26 cellular contexts compared by ENCODE assay signal in genomic region chr1:41395599-41395956, GRCh38. TPM values are rescaled to one million over a fixed set of nuclear protein-coding genes. Genes with fewer than 3 reads are reported as not detected.
DNase-seq lines count a peak whose midpoint lies in the region; ATAC-seq and TF ChIP-seq lines count a peak whose summit lies in the region.
"Had no signal": no experiment of that assay in that cellular context is flagged by ENCODE, and none has a peak within 500 bp of the region (broad histone marks: within the 10 kb centered on the region; RNA-seq: fewer than 3 reads in every experiment).

No MANE protein-coding gene starts in this region.

- no peak overlapping the region for H4K8ac ChIP-seq in H9 (replicated peaks; ENCODE audit: insufficient read length, low read depth, low read length)
- no peak overlapping the region for H4K8ac ChIP-seq in mesenchymal stem cell (ENCODE audit: low read length)

- no peak overlapping the region for H2BK120ac ChIP-seq in H9 (ENCODE audit: low read depth, low read length, poor library complexity, severe bottlenecking)
- no peak overlapping the region for H2BK120ac ChIP-seq in mesenchymal stem cell (ENCODE audit: low read depth, low read length)

- H3K4me3 Mint-ChIP-seq in H9 (peak overlapping the region in 1 of 2 experiments; percentile 59; a peak in 2 of 5 replicates), WTC11 (no peak overlapping the region; the same call in 1 of the 2 replicates)
- no peak overlapping the region for H3K4me3 Mint-ChIP-seq in stimulated activated memory B cell treated with anti-CD40 and anti-IgM and Interleukin-4, amounts not matched to agents 10 μg/mL and 1 μg/mL and 100 μg/mL, for 72 hours
- H3K4me3 Mint-ChIP-seq: activated CD8-positive, alpha-beta memory T cell treated with anti-CD3 and anti-CD28 coated beads, Interleukin-2, amount 10 ng/mL, durations not matched to agents 7 days and 5 days; IgD-negative memory B cell had no signal

- H3K9me3 ChIP-seq in H9 (ENCODE audit: control insufficient read depth, low read depth, low read length) (no peaks in the 10 kb centered on the region), mesenchymal stem cell (ENCODE audit: control insufficient read depth, low read length) (peaks cover 7% of the 10 kb centered on the region), psoas muscle (no peaks in the 10 kb centered on the region)
- H3K9me3 ChIP-seq: breast epithelium, Peyer's patch, tibial nerve had no signal

- ATAC-seq in WTC11 (no peak), psoas muscle (no peak), GM21619 (IDR thresholded peaks at IDR 0.05; ENCODE audit: unreplicated experiment) (no peak)
- no peak for ATAC-seq in stimulated activated memory B cell treated with anti-CD40 and anti-IgM and Interleukin-4, amounts not matched to agents 10 μg/mL and 1 μg/mL and 100 μg/mL, for 72 hours
- ATAC-seq: activated CD8-positive, alpha-beta memory T cell treated with anti-CD3 and anti-CD28 coated beads, Interleukin-2, amount 10 ng/mL, durations not matched to agents 7 days and 5 days; left colon had no signal

- H2AK5ac ChIP-seq in H9 (ENCODE audit: insufficient read length, low read length) (no peak overlapping the region), mesenchymal stem cell (ENCODE audit: low read length, severe bottlenecking) (no peak overlapping the region)

- H3K4me1 ChIP-seq in H9 (ENCODE audit: insufficient read depth, low read length) = peaks cover 6% of the 10 kb centered on the region; the same call in 1 of the 2 replicates
- no peaks in the 10 kb centered on the region for H3K4me1 ChIP-seq in mesenchymal stem cell (ENCODE audit: control insufficient read depth, insufficient read depth, low read depth, low read length)
- peaks cover 40% of the 10 kb centered on the region for H3K4me1 ChIP-seq in psoas muscle
- H3K4me1 ChIP-seq: breast epithelium, Peyer's patch had no signal

- H3K18ac ChIP-seq in H9 (ENCODE audit: insufficient read length, low read depth, low read length) (peak overlapping the region; percentile 8), mesenchymal stem cell (ENCODE audit: low read depth in 1 of 2, low read length in 2 of 2) (peak overlapping the region in 1 of 2 experiments; percentile 14)

- H3K4ac ChIP-seq in H9 (ENCODE audit: low read depth, low read length) (no peak overlapping the region), mesenchymal stem cell (ENCODE audit: low read depth in 1 of 2, low read length in 2 of 2) (no peak overlapping the region)

- no peak overlapping the region for H3K56ac ChIP-seq in H9 (ENCODE audit: insufficient read length, low read depth, low read length)

- H3K9ac ChIP-seq in H9 (ENCODE audit: extremely low read depth, insufficient read length, low read length) (no peak overlapping the region), mesenchymal stem cell (ENCODE audit: low read length) (no peak overlapping the region)
- H3K9ac ChIP-seq: GM23248 had no signal

- H3K27ac Mint-ChIP-seq in H9 = no peak overlapping the region; a peak in 1 of 7 replicates
- H3K27ac Mint-ChIP-seq in WTC11 = no peak overlapping the region
- H3K27ac Mint-ChIP-seq in stimulated activated memory B cell treated with anti-CD40 and anti-IgM and Interleukin-4, amounts not matched to agents 10 μg/mL and 1 μg/mL and 100 μg/mL, for 72 hours = no peak overlapping the region
- H3K27ac Mint-ChIP-seq: activated CD8-positive, alpha-beta memory T cell treated with anti-CD3 and anti-CD28 coated beads, Interleukin-2, amount 10 ng/mL, durations not matched to agents 7 days and 5 days; CD14-positive monocyte; IgD-negative memory B cell had no signal

- H3K4me3 ChIP-seq in mesenchymal stem cell (ENCODE audit: insufficient read depth in 1 of 2, low read depth in 1 of 2, low read length in 2 of 2) = no peak overlapping the region
- no peak overlapping the region for H3K4me3 ChIP-seq in psoas muscle
- H3K4me3 ChIP-seq: breast epithelium, coronary artery, GM23248, heart left ventricle, Peyer's patch, skin epidermis, tibial nerve had no signal

- peaks cover 3% of the 10 kb centered on the region for H3K23me2 ChIP-seq in H9 (ENCODE audit: insufficient read length, low read depth, low read length, poor library complexity, severe bottlenecking)

- CTCF ChIA-PET in WTC11 (lab: Charles Lee) = interaction anchor here (1.0 to 5.2 kb wide), 30 partner anchors 9 to 178 kb away, joined by 3 to 106 read pairs (median 8); partner anchors contain the start of gene FOXO6

- H2BK5ac ChIP-seq in H9 (ENCODE audit: insufficient read length, low read length) = no peak overlapping the region
- H2BK5ac ChIP-seq in mesenchymal stem cell (ENCODE audit: low read depth, low read length, poor library complexity, severe bottlenecking) = no peak overlapping the region

- H2AFZ ChIP-seq in H9 (ENCODE audit: low read length) (no peak overlapping the region), mesenchymal stem cell (ENCODE audit: low read depth, low read length) (no peak overlapping the region)
- H2AFZ ChIP-seq: GM23248 had no signal

- H4K5ac ChIP-seq in H9 (ENCODE audit: insufficient read length, low read depth, low read length) = no peak overlapping the region

- no peak overlapping the region for H3K23ac ChIP-seq in H9 (ENCODE audit: insufficient read length, low read depth, low read length)
- H3K23ac ChIP-seq in mesenchymal stem cell (ENCODE audit: low read length in 2 of 2) = peak overlapping the region in 1 of 2 experiments; percentile 53

- intact Hi-C loops in psoas muscle (cut with DNase I) = loop anchor here in 1 of 2 donors (5.0 kb wide), 1 partner anchor 33 kb away; the partner anchor contains the start of gene FOXO6

- no peaks in the 10 kb centered on the region for H3K79me2 ChIP-seq in H9 (ENCODE audit: insufficient read depth, low read length)

- H3K4me2 ChIP-seq in H9 (ENCODE audit: insufficient read depth, insufficient read length, low read length) (peak overlapping the region; percentile 8), mesenchymal stem cell (ENCODE audit: low read length, poor library complexity, severe bottlenecking) (no peak overlapping the region)

- POLR2A ChIA-PET in WTC11 (lab: Charles Lee) = interaction anchor here (1.0 to 1.6 kb wide), 6 partner anchors 10 to 75 kb away, joined by 3 to 9 read pairs (median 4); partner anchors contain the start of gene FOXO6

- H3K27me3 Mint-ChIP-seq in H9 (ENCODE audit: low read depth) (peaks cover 41% of the 10 kb centered on the region), WTC11 (ENCODE audit: low read depth) (peaks cover 6% of the 10 kb centered on the region)
- H3K27me3 Mint-ChIP-seq in stimulated activated memory B cell treated with anti-CD40 and anti-IgM and Interleukin-4, amounts not matched to agents 10 μg/mL and 1 μg/mL and 100 μg/mL, for 72 hours = peaks cover 56% of the 10 kb centered on the region

- WGBS in H9 (ENCODE audit: extremely low coverage, insufficient read length, low lambda C conversion rate) = 100% methylated on average over 1 of the region's 5 CpGs
- 79% methylated on average over 5 of the region's 5 CpGs for WGBS in mesenchymal stem cell
- 75 to 85% (median 78%) methylated on average over 5 of the region's 5 CpGs for WGBS in psoas muscle, 3 donors

- no peaks in the 10 kb centered on the region for H3K27me3 ChIP-seq in H9 (ENCODE audit: insufficient read depth, low read length)
- peaks cover 65 to 79% of the 10 kb centered on the region in 2 experiments for H3K27me3 ChIP-seq in mesenchymal stem cell (ENCODE audit: control insufficient read depth in 1 of 2, insufficient read depth in 1 of 2, low read length in 2 of 2)
- H3K27me3 ChIP-seq in psoas muscle (ENCODE audit: insufficient read depth in 3 of 3, low read length in 2 of 3) = peaks cover 0 to 3% (median 0%) of the 10 kb centered on the region in 3 donors
- H3K27me3 ChIP-seq: Peyer's patch had no signal

- H3K36me3 ChIP-seq in mesenchymal stem cell (ENCODE audit: control insufficient read depth in 1 of 2, insufficient read depth in 2 of 2, low read depth in 1 of 2, low read length in 2 of 2) = no peaks in the 10 kb centered on the region
- H3K36me3 ChIP-seq in psoas muscle (ENCODE audit: insufficient read depth in 1 of 2, low read depth in 1 of 2) = no peaks in the 10 kb centered on the region
- H3K36me3 ChIP-seq: breast epithelium, heart left ventricle, Peyer's patch, tibial nerve had no signal

- H3K36me3 Mint-ChIP-seq in H9 (ENCODE audit: insufficient read depth in 1 of 3, low read depth in 3 of 3) (0 out of 7 replicates have a peak, but pooled peaks cover 0 to 4% (median 0%) of the 10 kb centered on the region in 3 experiments), WTC11 (peaks cover 3% of the 10 kb centered on the region; the same call in 1 of the 2 replicates)
- H3K36me3 Mint-ChIP-seq in stimulated activated memory B cell treated with anti-CD40 and anti-IgM and Interleukin-4, amounts not matched to agents 10 μg/mL and 1 μg/mL and 100 μg/mL, for 72 hours = no peaks in the 10 kb centered on the region
- H3K36me3 Mint-ChIP-seq: activated CD8-positive, alpha-beta memory T cell treated with anti-CD3 and anti-CD28 coated beads, Interleukin-2, amount 10 ng/mL, durations not matched to agents 7 days and 5 days; CD14-positive monocyte had no signal

- H3K4me1 Mint-ChIP-seq in H9 (peaks cover 41 to 61% of the 10 kb centered on the region in 2 experiments), WTC11 (peaks cover 59% of the 10 kb centered on the region)
- H3K4me1 Mint-ChIP-seq in stimulated activated memory B cell treated with anti-CD40 and anti-IgM and Interleukin-4, amounts not matched to agents 10 μg/mL and 1 μg/mL and 100 μg/mL, for 72 hours = no peaks in the 10 kb centered on the region
- H3K4me1 Mint-ChIP-seq: CD14-positive monocyte had no signal

- H3K27ac ChIP-seq in H9 (ENCODE audit: insufficient read length, low read depth, low read length) (no peak overlapping the region), mesenchymal stem cell (ENCODE audit: low read length, poor library complexity, severe bottlenecking) (no peak overlapping the region), psoas muscle (peak overlapping the region; percentile 71)
- H3K27ac ChIP-seq: breast epithelium, coronary artery, GM23248, heart left ventricle, Peyer's patch, skin epidermis, tibial nerve had no signal

- H3K79me1 ChIP-seq in H9 (ENCODE audit: insufficient read depth, low read depth, low read length, poor library complexity, severe bottlenecking) = no peaks in the 10 kb centered on the region
- no peaks in the 10 kb centered on the region for H3K79me1 ChIP-seq in mesenchymal stem cell (replicated peaks; ENCODE audit: low read length, poor library complexity, severe bottlenecking)

- H3K9me3 Mint-ChIP-seq in H9 = peaks cover 2 to 5% of the 10 kb centered on the region in 2 experiments; a peak in 2 of 5 replicates
- peaks cover 6% of the 10 kb centered on the region for H3K9me3 Mint-ChIP-seq in WTC11
- peaks cover 3% of the 10 kb centered on the region for H3K9me3 Mint-ChIP-seq in stimulated activated memory B cell treated with anti-CD40 and anti-IgM and Interleukin-4, amounts not matched to agents 10 μg/mL and 1 μg/mL and 100 μg/mL, for 72 hours

- TF ChIP-seq CTCF in H9 (conservative IDR thresholded peaks at IDR 0.05) (no peak), WTC11 (IDR thresholded peaks at IDR 0.05) (no peak), psoas muscle (IDR thresholded peaks at IDR 0.05) (no peak)

- H2BK12ac ChIP-seq in H9 (ENCODE audit: insufficient read length, low read depth, low read length) (no peak overlapping the region), mesenchymal stem cell (ENCODE audit: low read length in 2 of 2) (no peak overlapping the region)

- H3T11ph ChIP-seq in H9 (ENCODE audit: low read length) = no peak overlapping the region

- H4K91ac ChIP-seq in H9 (ENCODE audit: insufficient read length, low read depth, low read length) (no peak overlapping the region), mesenchymal stem cell (ENCODE audit: low read length) (peak overlapping the region; percentile 4)

- DNase-seq in H9 (no peak), WTC11 (ENCODE audit: low spot score) (no peak), mesenchymal stem cell (no peak), psoas muscle (no peak), kidney tubule cell (ENCODE audit: low spot score) (no peak)
- DNase-seq: activated CD8-positive, alpha-beta memory T cell treated with anti-CD3 and anti-CD28 coated beads, Interleukin-2, amount 10 ng/mL, durations not matched to agents 7 days and 5 days; activated naive CD4-positive, alpha-beta T cell; activated T-cell treated with anti-CD3 and anti-CD28 coated beads, Interleukin-2, amount 50 U/mL, for 48 hours; amniotic stem cell; foreskin fibroblast; GM23248; heart left ventricle; left colon; Peyer's patch; SIG-M5; T1000 had no signal

- no peak overlapping the region for H2BK15ac ChIP-seq in H9 (ENCODE audit: low read depth, low read length)
- no peak overlapping the region for H2BK15ac ChIP-seq in mesenchymal stem cell (ENCODE audit: low read depth, poor library complexity, severe bottlenecking)

- H3K14ac ChIP-seq in H9 (ENCODE audit: insufficient read depth, low read length) (no peak overlapping the region), mesenchymal stem cell (ENCODE audit: low read length in 2 of 2) (no peak overlapping the region)

- H4K20me1 ChIP-seq in H9 (ENCODE audit: control insufficient read depth, insufficient read depth, insufficient read length) = no peaks in the 10 kb centered on the region

- no peak overlapping the region for H2BK20ac ChIP-seq in H9 (ENCODE audit: low read depth, low read length, poor library complexity, severe bottlenecking)

RNA-seq across cellular contexts. Expression of gene FOXO6, which starts 34.3 kb away (rescaled TPM):
- total RNA-seq in H9 (2021) = 0.83 and 0.99 TPM in 2 replicates
- total RNA-seq in WTC11 (2021) = 5.4 to 7.4 TPM (median 7.0 TPM) in 3 replicates
- polyA plus RNA-seq in mesenchymal stem cell (2013, experiment 1 of 2) = 0.59 TPM
- polyA plus RNA-seq in mesenchymal stem cell (2013, experiment 2 of 2) = 0.71 TPM
- 1 to 10 TPM in 3 of 4 donors, under 1 TPM in 1; 0.84 to 8.6 (median 3.3) TPM for total RNA-seq in psoas muscle
- polyA plus RNA-seq in psoas muscle = under 1 TPM; 0.42 to 0.88 (median 0.44) TPM
- total RNA-seq: activated CD8-positive, alpha-beta memory T cell treated with anti-CD3 and anti-CD28 coated beads, Interleukin-2, amount 10 ng/mL, durations not matched to agents 7 days and 5 days; esophagus mucosa; GM23248; osteoblast had no signal
- polyA plus RNA-seq: CD14-positive monocyte, GM23248, IgD-negative memory B cell had no signal
